In the genomic region with DNA sequence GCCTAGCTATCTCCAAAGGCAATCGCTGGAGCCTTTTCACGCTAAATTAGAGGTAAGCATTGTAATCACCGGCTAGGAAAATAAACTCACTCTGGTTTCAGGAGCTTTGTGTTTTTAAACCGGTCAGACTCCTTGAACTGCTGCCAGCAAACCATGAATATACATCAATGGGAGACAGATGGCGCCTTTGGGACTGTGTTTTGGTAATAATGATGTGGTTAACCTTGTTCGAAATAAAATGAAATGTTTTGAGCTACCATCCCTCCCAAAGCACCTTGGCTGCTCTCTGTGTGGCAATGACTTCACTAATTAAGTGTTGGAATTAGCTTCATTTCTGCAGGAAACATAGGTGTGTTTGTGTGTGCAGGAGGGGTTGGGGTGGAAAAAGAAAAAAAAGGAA, we compare ENCODE assay signal across 11 cellular contexts.
A peak's percentile ranks its signal among the peaks of the same experiment; 100 is the strongest.
DNase-seq lines count a peak whose midpoint lies in the region; ATAC-seq and TF ChIP-seq lines count a peak whose summit lies in the region.
"Had no signal": no experiment of that assay in that cellular context is flagged by ENCODE, and none has a peak within 500 bp of the region (broad histone marks: within the 10 kb centered on the region; RNA-seq: fewer than 3 reads in every experiment).

No MANE protein-coding gene starts in this region.

- TF ChIP-seq CTCF in choroid plexus epithelial cell (conservative IDR thresholded peaks at IDR 0.05; ENCODE audit: low read depth, low read length), result peak; percentile 36

- H3K4me3 ChIP-seq in choroid plexus epithelial cell (ENCODE audit: low read depth, low read length), result no peak overlapping the region

- DNase-seq in NCI-H1092 (lab: John Stamatoyannopoulos, UW) (peak; percentile 86), NCI-H524 treated with DMSO at 0.1 percent for 48 hours (lab: John Stamatoyannopoulos, UW) (peak; percentile 25), choroid plexus epithelial cell (ENCODE audit: low read depth) (peak; percentile 71), smooth muscle cell of the brain vasculature (ENCODE audit: low read depth, low spot score) (peak; percentile 65), amniotic stem cell (lab: John Stamatoyannopoulos, UW) (no peak), retina (no peak)
- DNase-seq: effector CD8-positive, alpha-beta T cell; GDM1; stimulated activated CD4-positive, alpha-beta T cell treated with anti-CD3 and anti-CD28 coated beads, Interleukin-15, amount 100 ng/mL, for 24 hours had no signal

- ATAC-seq in GM18517 (IDR thresholded peaks at IDR 0.05; ENCODE audit: unreplicated experiment) (no peak), HG03565 (IDR thresholded peaks at IDR 0.05; ENCODE audit: unreplicated experiment) (no peak)

Comparison
In these comparisons a context has a peak if more than half of its experiments do, and no peak if none do; other contexts are left out.
1. DNase-seq: peak in NCI-H1092 (single experiment), NCI-H524 treated with DMSO at 0.1 percent for 48 hours (single experiment), choroid plexus epithelial cell (single experiment) and smooth muscle cell of the brain vasculature (single experiment); none in amniotic stem cell (single experiment) and retina (single experiment).